11 cellular contexts compared by ENCODE assay signal in genomic region chr22:17777717-17778044, GRCh38. TPM values are rescaled to one million over a fixed set of nuclear protein-coding genes. Genes with fewer than 3 reads are reported as not detected.
DNase-seq lines count a peak whose midpoint lies in the region; ATAC-seq, FAIRE-seq and TF ChIP-seq lines count a peak whose summit lies in the region.
"Had no signal": no experiment of that assay in that cellular context is flagged by ENCODE, and none has a peak within 500 bp of the region (broad histone marks: within the 10 kb centered on the region; RNA-seq: fewer than 3 reads in every experiment).

No MANE protein-coding gene starts in this region.

- no peak for TF ChIP-seq CTCF in OCI-LY1 (IDR thresholded peaks at IDR 0.05; ENCODE audit: low read length)
- TF ChIP-seq CTCF in endothelial cell of umbilical vein (IDR thresholded peaks at IDR 0.05; ENCODE audit: extremely low read depth in 1 of 2, insufficient read depth in 1 of 2, low read depth in 1 of 2, low read length in 2 of 2), result no peak
- no peak for TF ChIP-seq CTCF in sigmoid colon (IDR thresholded peaks at IDR 0.05)
- no peak for TF ChIP-seq CTCF in ascending aorta (IDR thresholded peaks at IDR 0.05)

- intact Hi-C loops in endothelial cell of umbilical vein (cut with micrococcal nuclease), result loop anchor here (10.0 kb wide), 1 partner anchor 143 kb away; the partner anchor contains the start of gene BCL2L13
- intact Hi-C loops in sigmoid colon (cut with DNase I), result no loop called here
- intact Hi-C loops in ascending aorta (cut with DNase I), result no loop called here

- H3K9me2 ChIP-seq in OCI-LY1 (ENCODE audit: low read depth, low read length), result no peaks in the 10 kb centered on the region

- POLR2A ChIA-PET in endothelial cell of umbilical vein (lab: Charles Lee), result no interaction called here

- H3K36me3 ChIP-seq in OCI-LY1 (ENCODE audit: insufficient read depth, low read length), result no peaks in the 10 kb centered on the region
- no peaks in the 10 kb centered on the region for H3K36me3 ChIP-seq in endothelial cell of umbilical vein (ENCODE audit: control insufficient read depth in 2 of 2, extremely low read depth in 1 of 2, insufficient read depth in 2 of 2, low read length in 2 of 2)
- H3K36me3 ChIP-seq in sigmoid colon, result no peaks in the 10 kb centered on the region
- no peaks in the 10 kb centered on the region for H3K36me3 ChIP-seq in ascending aorta

- H3K9ac ChIP-seq in OCI-LY1 (ENCODE audit: low read length) (peak overlapping the region; percentile 91), endothelial cell of umbilical vein (replicated peaks; ENCODE audit: extremely low read depth, insufficient read depth, low read length) (no peak overlapping the region)

- H3K4me2 ChIP-seq in OCI-LY1 (ENCODE audit: low read length) (peak overlapping the region; percentile 73), endothelial cell of umbilical vein (ENCODE audit: insufficient read depth, low read length) (no peak overlapping the region)

- H3K4me1 ChIP-seq in OCI-LY1 (ENCODE audit: insufficient read depth, low read length, severe bottlenecking), result peaks cover 81% of the 10 kb centered on the region
- H3K4me1 ChIP-seq in endothelial cell of umbilical vein (ENCODE audit: control insufficient read depth, extremely low read depth, insufficient read depth, low read length), result peaks cover 11% of the 10 kb centered on the region
- H3K4me1 ChIP-seq in sigmoid colon, result peaks cover 0 to 35% (median 26%) of the 10 kb centered on the region in 4 donors
- peaks cover 6 to 10% of the 10 kb centered on the region in 2 donors for H3K4me1 ChIP-seq in ascending aorta

- no peak for DNase-seq in endothelial cell of umbilical vein (ENCODE audit: low read depth, low spot score)
- DNase-seq in sigmoid colon, result no peak
- DNase-seq in SHP77 treated with DMSO at 0.1 percent for 48 hours (lab: John Stamatoyannopoulos, UW), result no peak
- DNase-seq in COLO668 (lab: John Stamatoyannopoulos, UW; ENCODE audit: unreplicated experiment), result no peak
- no peak for DNase-seq in ascending aorta (ENCODE audit: low spot score in 2 of 2)
- DNase-seq: DMS79, HFFc6, NCI-H1417 treated with DMSO at 0.1 percent for 48 hours had no signal

- TF ChIP-seq POLR2A in GM10847 (IDR thresholded peaks at IDR 0.05; ENCODE audit: extremely low read depth, insufficient read length) (peak; percentile 9), endothelial cell of umbilical vein (IDR thresholded peaks at IDR 0.05; ENCODE audit: low read depth, low read length) (no peak), sigmoid colon (IDR thresholded peaks at IDR 0.05) (no peak)

- peaks cover 3% of the 10 kb centered on the region; the same call in 1 of the 2 replicates for H3F3A ChIP-seq in OCI-LY1 (ENCODE audit: insufficient read depth, low read length)

- TF ChIP-seq EP300 in sigmoid colon (IDR thresholded peaks at IDR 0.05), result no peak

- no peaks in the 10 kb centered on the region for H3K9me1 ChIP-seq in endothelial cell of umbilical vein (replicated peaks; ENCODE audit: control insufficient read depth, extremely low read depth, insufficient read depth, low read length)

- dilution Hi-C loops in endothelial cell of umbilical vein (cut with MboI; ENCODE audit: extremely low pct_ligation_motif_present, low sequenced_read_pairs), result no loop called here

- no TSS peak for BruUV-seq in endothelial cell of umbilical vein (replicated peaks; lab: Mats Ljungman, UMichigan)

- H3K27ac ChIP-seq in OCI-LY1 (ENCODE audit: low read depth, low read length, poor library complexity, severe bottlenecking) (peak overlapping the region; percentile 82), endothelial cell of umbilical vein (ENCODE audit: insufficient read depth, low read depth, low read length) (no peak overlapping the region), sigmoid colon (peak overlapping the region; percentile 17 to 39 (median 24)), ascending aorta (peak overlapping the region in 1 of 2 donors; percentile 0)

- ATAC-seq in HG03108 (IDR thresholded peaks at IDR 0.05; ENCODE audit: unreplicated experiment), result no peak

- no peak overlapping the region for H2AFZ ChIP-seq in OCI-LY1 (ENCODE audit: low read length)
- H2AFZ ChIP-seq in endothelial cell of umbilical vein (ENCODE audit: low read depth, low read length), result peak overlapping the region; percentile 96

- peak overlapping the region; percentile 75 for H3K4me3 ChIP-seq in OCI-LY1 (ENCODE audit: low read depth, low read length, poor library complexity, severe bottlenecking)
- H3K4me3 ChIP-seq in endothelial cell of umbilical vein (replicated peaks in 1 of 3; ENCODE audit: insufficient read depth in 1 of 3, low read depth in 1 of 3, low read length in 3 of 3), result no peak overlapping the region
- H3K4me3 ChIP-seq in sigmoid colon, result peak overlapping the region in 3 of 4 donors; percentile 14 to 29 (median 23)
- H3K4me3 ChIP-seq in ascending aorta, result peak overlapping the region in 1 of 2 donors; percentile 27

- H4K20me1 ChIP-seq in OCI-LY1 (ENCODE audit: insufficient read depth, low read length), result no peaks in the 10 kb centered on the region
- H4K20me1 ChIP-seq in endothelial cell of umbilical vein (replicated peaks; ENCODE audit: control insufficient read depth, extremely low read depth, insufficient read depth, low read length), result no peaks in the 10 kb centered on the region

- WGBS in sigmoid colon, 2 donors, result 69 to 81% methylated on average over 6 of the region's 6 CpGs

- H3K27me3 ChIP-seq in OCI-LY1 (ENCODE audit: insufficient read depth, low read length) (no peaks in the 10 kb centered on the region), endothelial cell of umbilical vein (ENCODE audit: control insufficient read depth in 2 of 2, insufficient read depth in 2 of 2, low read length in 2 of 2) (no peaks in the 10 kb centered on the region), sigmoid colon (no peaks in the 10 kb centered on the region), ascending aorta (no peaks in the 10 kb centered on the region)

- CTCF ChIA-PET in endothelial cell of umbilical vein (lab: Charles Lee), result interaction anchor here (1.2 to 3.0 kb wide), 3 partner anchors 9 to 298 kb away, joined by 3 to 13 read pairs (median 3); no protein-coding TSS in a partner anchor

- H3K79me2 ChIP-seq in OCI-LY1 (ENCODE audit: insufficient read depth, low read length) (no peaks in the 10 kb centered on the region), endothelial cell of umbilical vein (ENCODE audit: control insufficient read depth, insufficient read depth, low read length) (peaks cover 11% of the 10 kb centered on the region)

- FAIRE-seq in endothelial cell of umbilical vein (lab: Jason Lieb, UNC), result no peak

- H3K9me3 ChIP-seq in OCI-LY1 (ENCODE audit: low read length) (no peaks in the 10 kb centered on the region), endothelial cell of umbilical vein (replicated peaks; ENCODE audit: control insufficient read depth, insufficient read depth, low read length) (no peaks in the 10 kb centered on the region), sigmoid colon (no peaks in the 10 kb centered on the region), ascending aorta (no peaks in the 10 kb centered on the region)

TF ChIP-seq in endothelial cell of umbilical vein, 7 proteins besides CTCF, POLR2A, EP300 and RAD21:
- TF ChIP-seq JUN (IDR thresholded peaks at IDR 0.05; ENCODE audit: borderline replicate concordance, insufficient read depth, insufficient read length, low read depth) (no peak), MYC (IDR thresholded peaks at IDR 0.05; ENCODE audit: low read depth, low read length) (no peak), FOS (IDR thresholded peaks at IDR 0.05; ENCODE audit: borderline replicate concordance, insufficient read depth, low read length) (no peak), MAX (IDR thresholded peaks at IDR 0.05; ENCODE audit: insufficient read depth, insufficient read length) (no peak), GATA2 (IDR thresholded peaks at IDR 0.05; ENCODE audit: insufficient read depth, insufficient read length, low read depth, low read length) (no peak), EZH2 (IDR thresholded peaks at IDR 0.05; ENCODE audit: borderline replicate concordance, low read depth, low read length, severe bottlenecking) (no peak), POLR2AphosphoS5 (IDR thresholded peaks at IDR 0.05; ENCODE audit: insufficient read depth, low read depth, low read length) (no peak)
TF ChIP-seq in endothelial cell of umbilical vein: peak in this region for 0.

RNA-seq across cellular contexts. Expression of gene BID, which starts 3.4 kb away (rescaled TPM):
- 39.0 and 48.2 TPM in 2 replicates for total RNA-seq in endothelial cell of umbilical vein
- 119 and 183 TPM in 2 replicates for polyA plus RNA-seq in endothelial cell of umbilical vein
- polyA plus RNA-seq in endothelial cell of umbilical vein (2011; cell fraction: cytosol; rRNA removed), result 109 and 130 TPM in 2 replicates
- 50.2 and 53.6 TPM in 2 replicates for polyA plus RNA-seq in endothelial cell of umbilical vein (2011; cell fraction: nucleus; rRNA removed)
- 48.7 and 50.2 TPM in 2 replicates for polyA plus RNA-seq in endothelial cell of umbilical vein (2012)
- polyA minus RNA-seq in endothelial cell of umbilical vein, result 33.5 and 41.2 TPM in 2 replicates
- 14.5 TPM for polyA minus RNA-seq in endothelial cell of umbilical vein (2011; cell fraction: cytosol; rRNA and poly(A)+ RNA removed)
- 8.9 and 10.2 TPM in 2 replicates for polyA minus RNA-seq in endothelial cell of umbilical vein (2011; cell fraction: nucleus; rRNA and poly(A)+ RNA removed)
- 10 to 100 TPM in 3 of 4 donors, 1 to 10 TPM in 1; 9.7 to 28.2 (median 15.1) TPM for total RNA-seq in sigmoid colon
- polyA plus RNA-seq in sigmoid colon, result 10 to 100 TPM; 24.6 to 72.1 (median 31.9) TPM
- 37.5 TPM for total RNA-seq in ascending aorta

Comparison
In these comparisons a context has a peak if more than half of its experiments do, and no peak if none do; other contexts are left out.
1. H3K4me3 ChIP-seq: peak in OCI-LY1 (single experiment) and sigmoid colon (3 of 4); none in endothelial cell of umbilical vein (0 of 3).